ENCODE assay signal across 15 cellular contexts in the genomic region with DNA sequence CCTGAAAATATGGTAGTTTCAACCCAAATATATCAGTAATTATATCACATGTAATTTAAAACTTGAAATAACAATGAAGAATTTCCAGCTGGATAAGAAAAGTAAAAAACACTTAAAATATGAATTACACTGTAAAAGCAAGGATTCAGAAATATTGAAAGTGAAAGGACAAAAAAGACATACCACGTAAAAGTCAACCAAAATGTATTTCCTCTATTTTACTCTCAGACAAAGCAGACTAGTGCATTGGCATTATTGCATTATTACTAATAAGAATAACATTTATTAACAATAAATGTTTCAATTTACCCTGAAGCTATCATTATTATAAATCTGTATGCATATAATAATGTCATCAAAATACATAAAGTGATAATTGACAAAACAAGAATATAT.
DNase-seq lines count a peak whose midpoint lies in the region; ATAC-seq and TF ChIP-seq lines count a peak whose summit lies in the region.
"Had no signal": no experiment of that assay in that cellular context is flagged by ENCODE, and none has a peak within 500 bp of the region (broad histone marks: within the 10 kb centered on the region; RNA-seq: fewer than 3 reads in every experiment).

No MANE protein-coding gene starts in this region.

- peak overlapping the region; percentile 40 for H3K4me3 ChIP-seq in CD8-positive, alpha-beta memory T cell (ENCODE audit: low read length)
- H3K4me3 ChIP-seq in right lobe of liver (no peak overlapping the region), HAP-1 (no peak overlapping the region)
- H3K4me3 ChIP-seq: breast epithelium, thoracic aorta had no signal

- ATAC-seq in GM19035 (IDR thresholded peaks at IDR 0.05; ENCODE audit: unreplicated experiment) (peak; percentile 54), HG03066 (IDR thresholded peaks at IDR 0.05; ENCODE audit: low read depth, unreplicated experiment) (peak; percentile 54), right lobe of liver (no peak)
- ATAC-seq in activated CD8-positive, alpha-beta T cell treated with anti-CD3 and anti-CD28 coated beads, Interleukin-2, amount 10 ng/mL, durations not matched to agents 7 days and 5 days = no peak
- ATAC-seq: left lobe of liver had no signal

- no peaks in the 10 kb centered on the region for H3K36me3 ChIP-seq in CD8-positive, alpha-beta memory T cell (ENCODE audit: insufficient read depth, low read length)
- H3K36me3 ChIP-seq in right lobe of liver (no peaks in the 10 kb centered on the region), HAP-1 (replicated peaks) (no peaks in the 10 kb centered on the region)
- H3K36me3 ChIP-seq: breast epithelium, thoracic aorta had no signal

- TF ChIP-seq CTCF in right lobe of liver (IDR thresholded peaks at IDR 0.05) = no peak

- POLR2A ChIA-PET in CD8-positive, alpha-beta memory T cell (lab: Charles Lee) = no interaction called here
- POLR2A ChIA-PET in activated CD8-positive, alpha-beta T cell treated with anti-CD3 and anti-CD28 coated beads, Interleukin-2, amount 10 ng/mL, durations not matched to agents 7 days and 5 days (lab: Charles Lee) = interaction anchor here (0.6 to 1.0 kb wide), 2 partner anchors 16 to 153 kb away, joined by 3 read pairs; no protein-coding TSS in a partner anchor

- intact Hi-C loops in right lobe of liver (cut with DNase I) = no loop called here

- H3K4me1 Mint-ChIP-seq in CD8-positive, alpha-beta memory T cell = peaks cover 11 to 26% (median 16%) of the 10 kb centered on the region in 3 donors
- H3K4me1 Mint-ChIP-seq in activated CD8-positive, alpha-beta T cell treated with anti-CD3 and anti-CD28 coated beads, Interleukin-2, amount 10 ng/mL, durations not matched to agents 7 days and 5 days (ENCODE audit: low read depth) = peaks cover 16% of the 10 kb centered on the region

- 40% methylated on average over 1 of the region's 1 CpG for WGBS in right lobe of liver (ENCODE audit: insufficient coverage, low coverage, low lambda C conversion rate, missing lambda C conversion rate)

- in situ Hi-C loops in HAP-1 (cut with MboI; ENCODE audit: low sequenced_read_pairs) = no loop called here

- peak overlapping the region in 5 of 8 donors; percentile 0 to 89 (median 52) for H3K27ac Mint-ChIP-seq in CD8-positive, alpha-beta memory T cell
- H3K27ac Mint-ChIP-seq in activated CD8-positive, alpha-beta T cell treated with anti-CD3 and anti-CD28 coated beads, Interleukin-2, amount 10 ng/mL, durations not matched to agents 7 days and 5 days = peak overlapping the region; percentile 32
- H3K27ac Mint-ChIP-seq: nephron progenitor cell had no signal

- peaks cover 0 to 2% (median 0%) of the 10 kb centered on the region in 5 donors for H3K9me3 Mint-ChIP-seq in CD8-positive, alpha-beta memory T cell
- H3K9me3 Mint-ChIP-seq in activated CD8-positive, alpha-beta T cell treated with anti-CD3 and anti-CD28 coated beads, Interleukin-2, amount 10 ng/mL, durations not matched to agents 7 days and 5 days (ENCODE audit: insufficient read depth) = no peaks in the 10 kb centered on the region

- H3K27ac ChIP-seq in CD8-positive, alpha-beta memory T cell (ENCODE audit: low read depth, low read length) = no peak overlapping the region
- H3K27ac ChIP-seq in right lobe of liver = no peak overlapping the region
- H3K27ac ChIP-seq: breast epithelium, thoracic aorta had no signal

- CTCF ChIA-PET in CD8-positive, alpha-beta memory T cell (lab: Charles Lee) = interaction anchor here (1.0 to 1.1 kb wide), 3 partner anchors 15 to 735 kb away, joined by 3 to 4 read pairs (median 3); no protein-coding TSS in a partner anchor
- CTCF ChIA-PET in activated CD8-positive, alpha-beta T cell treated with anti-CD3 and anti-CD28 coated beads, Interleukin-2, amount 10 ng/mL, durations not matched to agents 7 days and 5 days (lab: Charles Lee) = interaction anchor here (0.9 to 2.1 kb wide), 5 partner anchors 10 to 445 kb away, joined by 3 to 8 read pairs (median 4); partner anchors contain the start of gene TRIB2

- H3K4me3 Mint-ChIP-seq in CD8-positive, alpha-beta memory T cell = peak overlapping the region; percentile 13 to 80 (median 65)
- peak overlapping the region; percentile 54 for H3K4me3 Mint-ChIP-seq in activated CD8-positive, alpha-beta T cell treated with anti-CD3 and anti-CD28 coated beads, Interleukin-2, amount 10 ng/mL, durations not matched to agents 7 days and 5 days
- H3K4me3 Mint-ChIP-seq: nephron progenitor cell had no signal

- DNase-seq in CD8-positive, alpha-beta memory T cell = no peak
- DNase-seq in activated CD8-positive, alpha-beta T cell treated with anti-CD3 and anti-CD28 coated beads, Interleukin-2, amount 10 ng/mL, durations not matched to agents 7 days and 5 days = no peak
- DNase-seq in right lobe of liver (no peak), HAP-1 (ENCODE audit: low spot score in 2 of 2) (no peak), NCI-H1694 treated with DMSO at 0.1 percent for 48 hours (lab: John Stamatoyannopoulos, UW) (no peak)
- DNase-seq: Caco-2, head of caudate nucleus, MM.1S, NCI-H2227 treated with DMSO at 0.1 percent for 48 hours, nephron progenitor cell had no signal

- H3K36me3 Mint-ChIP-seq in CD8-positive, alpha-beta memory T cell = peaks cover 0 to 6% (median 0%) of the 10 kb centered on the region in 3 donors
- H3K36me3 Mint-ChIP-seq in activated CD8-positive, alpha-beta T cell treated with anti-CD3 and anti-CD28 coated beads, Interleukin-2, amount 10 ng/mL, durations not matched to agents 7 days and 5 days (ENCODE audit: low read depth) = peaks cover 7% of the 10 kb centered on the region

- H3K9me3 ChIP-seq in CD8-positive, alpha-beta memory T cell (ENCODE audit: low read length) = no peaks in the 10 kb centered on the region
- H3K9me3 ChIP-seq in right lobe of liver = no peaks in the 10 kb centered on the region
- no peaks in the 10 kb centered on the region for H3K9me3 ChIP-seq in HAP-1
- H3K9me3 ChIP-seq: breast epithelium, thoracic aorta had no signal

- no peak for TF ChIP-seq POLR2A in right lobe of liver (IDR thresholded peaks at IDR 0.05)

- H3K4me1 ChIP-seq in CD8-positive, alpha-beta memory T cell (ENCODE audit: insufficient read depth, low read length) = peaks cover 14% of the 10 kb centered on the region
- no peaks in the 10 kb centered on the region for H3K4me1 ChIP-seq in right lobe of liver
- H3K4me1 ChIP-seq in HAP-1 = no peaks in the 10 kb centered on the region
- H3K4me1 ChIP-seq: breast epithelium, Caco-2 had no signal

- H3K27me3 ChIP-seq in CD8-positive, alpha-beta memory T cell (ENCODE audit: insufficient read depth, low read length, poor library complexity, severe bottlenecking) = no peaks in the 10 kb centered on the region
- H3K27me3 ChIP-seq in right lobe of liver (no peaks in the 10 kb centered on the region), HAP-1 (ENCODE audit: low read depth) (no peaks in the 10 kb centered on the region)
- H3K27me3 ChIP-seq: breast epithelium had no signal

- H3K27me3 Mint-ChIP-seq in CD8-positive, alpha-beta memory T cell = peaks cover under 1 to 1% of the 10 kb centered on the region in 2 donors
- H3K27me3 Mint-ChIP-seq in activated CD8-positive, alpha-beta T cell treated with anti-CD3 and anti-CD28 coated beads, Interleukin-2, amount 10 ng/mL, durations not matched to agents 7 days and 5 days (ENCODE audit: low read depth) = no peaks in the 10 kb centered on the region

Comparison
In these comparisons a context has a peak if more than half of its experiments do, and no peak if none do; other contexts are left out.
1. ATAC-seq: peak in GM19035 (single experiment) and HG03066 (single experiment); none in activated CD8-positive, alpha-beta T cell treated with anti-CD3 and anti-CD28 coated beads, Interleukin-2, amount 10 ng/mL, durations not matched to agents 7 days and 5 days (single experiment) and right lobe of liver (0 of 4).